ENCODE assay signal across 10 cellular contexts in genomic region chr3:124826703-124827102, GRCh38.
DNase-seq lines count a peak whose midpoint lies in the region; TF ChIP-seq lines count a peak whose summit lies in the region.
"Had no signal": no experiment of that assay in that cellular context is flagged by ENCODE, and none has a peak within 500 bp of the region (broad histone marks: within the 10 kb centered on the region; RNA-seq: fewer than 3 reads in every experiment).

No MANE protein-coding gene starts in this region.

- POLR2A ChIA-PET in MCF 10A (lab: Yijun Ruan, JAX), result interaction anchor here (1.0 to 2.6 kb wide), 11 partner anchors 10 to 226 kb away, joined by 3 to 24 read pairs (median 4); no protein-coding TSS in a partner anchor

- peak; percentile 82 for DNase-seq in MCF 10A (ENCODE audit: unreplicated experiment)
- DNase-seq in breast epithelium (ENCODE audit: low spot score in 2 of 2), result no peak
- peak; percentile 87 for DNase-seq in choroid plexus epithelial cell (ENCODE audit: low read depth)
- DNase-seq in medulla oblongata (ENCODE audit: extremely low spot score), result peak; percentile 61
- no peak for DNase-seq in NCI-H1092 (lab: John Stamatoyannopoulos, UW)
- no peak for DNase-seq in G401 (ENCODE audit: low spot score)
- no peak for DNase-seq in mucosa of gallbladder (ENCODE audit: low spot score)
- DNase-seq in stimulated activated CD4-positive, alpha-beta T cell treated with anti-CD3 and anti-CD28 coated beads, Interleukin-4, amount 100 ng/mL, for 1 hour, result no peak

- intact Hi-C loops in MCF 10A (cut with micrococcal nuclease), result no loop called here
- intact Hi-C loops in breast epithelium (cut with DNase I; ENCODE audit: low total_unique reads), result no loop called here

- CTCF ChIA-PET in MCF 10A (lab: Yijun Ruan, JAX), result interaction anchor here (0.6 to 2.0 kb wide), 8 partner anchors 16 to 90 kb away, joined by 3 to 6 read pairs (median 3); no protein-coding TSS in a partner anchor

- H3K27ac ChIP-seq in breast epithelium, result peak overlapping the region in 1 of 2 donors; percentile 27
- H3K27ac ChIP-seq: BLaER1 had no signal

- no TSS peak for BruUV-seq in MCF 10A (replicated peaks; lab: Mats Ljungman, UMichigan)

- no peaks in the 10 kb centered on the region for H3K9me3 Mint-ChIP-seq in MCF 10A (ENCODE audit: unreplicated experiment)

- no peaks in the 10 kb centered on the region for H3K4me1 ChIP-seq in breast epithelium

- no peak for TF ChIP-seq POLR2A in breast epithelium (IDR thresholded peaks at IDR 0.05)

- H3K27me3 ChIP-seq in breast epithelium, result no peaks in the 10 kb centered on the region
- H3K27me3 ChIP-seq: BLaER1, dorsolateral prefrontal cortex had no signal

- no peak for TF ChIP-seq CTCF in MCF 10A (IDR thresholded peaks at IDR 0.05; ENCODE audit: unreplicated experiment)
- no peak for TF ChIP-seq CTCF in breast epithelium (IDR thresholded peaks at IDR 0.05)
- TF ChIP-seq CTCF in choroid plexus epithelial cell (conservative IDR thresholded peaks at IDR 0.05; ENCODE audit: low read depth, low read length), result no peak

- H3K9me3 ChIP-seq in breast epithelium, result no peaks in the 10 kb centered on the region
- H3K9me3 ChIP-seq: BLaER1 had no signal

- H3K4me3 ChIP-seq in breast epithelium (no peak overlapping the region), choroid plexus epithelial cell (ENCODE audit: low read depth, low read length) (no peak overlapping the region)
- H3K4me3 ChIP-seq: BLaER1, dorsolateral prefrontal cortex had no signal

- peaks cover 19% of the 10 kb centered on the region for H3K4me1 Mint-ChIP-seq in MCF 10A (ENCODE audit: insufficient read depth, unreplicated experiment)

- no peaks in the 10 kb centered on the region for H3K27me3 Mint-ChIP-seq in MCF 10A (ENCODE audit: insufficient read depth, unreplicated experiment)

- peaks cover 27% of the 10 kb centered on the region for H3K36me3 Mint-ChIP-seq in MCF 10A (ENCODE audit: insufficient read depth, unreplicated experiment)

- peak overlapping the region; percentile 88 for H3K27ac Mint-ChIP-seq in MCF 10A (ENCODE audit: low read depth, unreplicated experiment)

- H3K36me3 ChIP-seq in breast epithelium, result no peaks in the 10 kb centered on the region
- H3K36me3 ChIP-seq: BLaER1 had no signal

- H3K4me3 Mint-ChIP-seq in MCF 10A (ENCODE audit: unreplicated experiment), result no peak overlapping the region

- in situ Hi-C loops in G401 (cut with HindIII; ENCODE audit: low sequenced_read_pairs), result no loop called here

Comparison
In these comparisons a context has a peak if more than half of its experiments do, and no peak if none do; other contexts are left out.
1. DNase-seq: peak in MCF 10A (single experiment), choroid plexus epithelial cell (single experiment) and medulla oblongata (single experiment); none in breast epithelium (0 of 2), NCI-H1092 (single experiment), G401 (single experiment), mucosa of gallbladder (single experiment) and stimulated activated CD4-positive, alpha-beta T cell treated with anti-CD3 and anti-CD28 coated beads, Interleukin-4, amount 100 ng/mL, for 1 hour (single experiment).